In genomic region chr16:30491744-30492308, GRCh38 we compare ENCODE assay signal across 8 cellular contexts. TPM values are rescaled to one million over a fixed set of nuclear protein-coding genes. Genes with fewer than 3 reads are reported as not detected.
DNase-seq lines count a peak whose midpoint lies in the region; ATAC-seq, FAIRE-seq and TF ChIP-seq lines count a peak whose summit lies in the region.

No MANE protein-coding gene starts in this region.

- H3K4me3 Mint-ChIP-seq in activated CD4-positive, alpha-beta memory T cell treated with anti-CD3 and anti-CD28 coated beads for 36 hours, result no peak overlapping the region

- intact Hi-C loops in activated CD4-positive, alpha-beta memory T cell treated with anti-CD3 and anti-CD28 coated beads for 36 hours (cut with micrococcal nuclease), result no loop called here

- POLR2A ChIA-PET in HEK293T (lab: Yijun Ruan, JAX), result interaction anchor here (0.6 kb wide), 1 partner anchor 34 kb away, joined by 3 read pairs; no protein-coding TSS in a partner anchor
- POLR2A ChIA-PET in activated CD4-positive, alpha-beta memory T cell treated with anti-CD3 and anti-CD28 coated beads for 36 hours (lab: Charles Lee), result interaction anchor here (1.2 kb wide), 1 partner anchor 62 kb away, joined by 4 read pairs; the partner anchor contains the start of gene DCTPP1

- H3K27me3 Mint-ChIP-seq in activated CD4-positive, alpha-beta memory T cell treated with anti-CD3 and anti-CD28 coated beads for 36 hours, result no peaks in the 10 kb centered on the region

- DNase-seq in AG08395 (ENCODE audit: low spot score), result peak; percentile 91
- DNase-seq in HEK293T (ENCODE audit: extremely low spot score), result peak; percentile 22
- peak; percentile 52 for DNase-seq in activated CD4-positive, alpha-beta memory T cell treated with anti-CD3 and anti-CD28 coated beads for 36 hours
- peak; percentile 89 for DNase-seq in hepatic stellate cell (ENCODE audit: low spot score)
- no peak for DNase-seq in frontal cortex (ENCODE audit: low spot score in 2 of 2)
- no peak for DNase-seq in effector CD8-positive, alpha-beta T cell (lab: John Stamatoyannopoulos, UW)
- DNase-seq in D341Med (ENCODE audit: low spot score), result no peak

- no peaks in the 10 kb centered on the region for H3K9me3 Mint-ChIP-seq in activated CD4-positive, alpha-beta memory T cell treated with anti-CD3 and anti-CD28 coated beads for 36 hours

- H3K27ac Mint-ChIP-seq in activated CD4-positive, alpha-beta memory T cell treated with anti-CD3 and anti-CD28 coated beads for 36 hours, result peak overlapping the region; percentile 71

- no peak for ATAC-seq in HG03469 (IDR thresholded peaks at IDR 0.05; ENCODE audit: unreplicated experiment)

- H3K36me3 Mint-ChIP-seq in activated CD4-positive, alpha-beta memory T cell treated with anti-CD3 and anti-CD28 coated beads for 36 hours, result peaks cover 63% of the 10 kb centered on the region

- no peak for FAIRE-seq in frontal cortex (lab: Jason Lieb, UNC)

- peaks cover 25% of the 10 kb centered on the region for H3K4me1 Mint-ChIP-seq in activated CD4-positive, alpha-beta memory T cell treated with anti-CD3 and anti-CD28 coated beads for 36 hours (ENCODE audit: low read depth)

- CTCF ChIA-PET in HEK293T (lab: Yijun Ruan, JAX), result no interaction called here
- CTCF ChIA-PET in activated CD4-positive, alpha-beta memory T cell treated with anti-CD3 and anti-CD28 coated beads for 36 hours (lab: Charles Lee), result interaction anchor here (0.6 to 3.4 kb wide), 5 partner anchors 11 to 62 kb away, joined by 4 to 20 read pairs (median 5); partner anchors contain the start of gene DCTPP1

TF ChIP-seq in HEK293T, 16 proteins besides CTCF, POLR2A, EP300 and RAD21:
- no peak for TF ChIP-seq HDGF (IDR thresholded peaks at IDR 0.05; ENCODE audit: borderline replicate concordance)
- TF ChIP-seq FOXA1 (IDR thresholded peaks at IDR 0.05), result no peak
- TF ChIP-seq L3MBTL2 (conservative IDR thresholded peaks at IDR 0.05), result no peak
- TF ChIP-seq TARDBP (IDR thresholded peaks at IDR 0.05), result no peak
- no peak for TF ChIP-seq ARNT (IDR thresholded peaks at IDR 0.05)
- TF ChIP-seq FOXM1 (IDR thresholded peaks at IDR 0.05; ENCODE audit: borderline replicate concordance), result no peak
- TF ChIP-seq SUZ12 (IDR thresholded peaks at IDR 0.05), result no peak
- TF ChIP-seq FOXK2 (IDR thresholded peaks at IDR 0.05), result no peak
- TF ChIP-seq CTBP1 (IDR thresholded peaks at IDR 0.05; ENCODE audit: borderline replicate concordance), result no peak
- no peak for TF ChIP-seq SP1 (IDR thresholded peaks at IDR 0.05)
- no peak for TF ChIP-seq NFRKB (IDR thresholded peaks at IDR 0.05)
- no peak for TF ChIP-seq BHLHE40 (IDR thresholded peaks at IDR 0.05; ENCODE audit: borderline replicate concordance)
- no peak for TF ChIP-seq LEF1 (IDR thresholded peaks at IDR 0.05; ENCODE audit: borderline replicate concordance)
- no peak for TF ChIP-seq PKNOX1 (IDR thresholded peaks at IDR 0.05)
- no peak for TF ChIP-seq ZNF384 (IDR thresholded peaks at IDR 0.05)
- no peak for TF ChIP-seq ELF4 (IDR thresholded peaks at IDR 0.05)
TF ChIP-seq in HEK293T: peak in this region for 0.

RNA-seq across cellular contexts. Expression of gene ITGAL, which starts 19.3 kb away (rescaled TPM):
- total RNA-seq in activated CD4-positive, alpha-beta memory T cell treated with anti-CD3 and anti-CD28 coated beads for 36 hours, result 100 to 1,000 TPM; 218 to 226 TPM
- 0.82 TPM for total RNA-seq in frontal cortex

RNA-seq across cellular contexts. Expression of gene ZNF768, which starts 34.5 kb away (rescaled TPM):
- 10 to 100 TPM; 14.2 to 14.3 TPM for total RNA-seq in activated CD4-positive, alpha-beta memory T cell treated with anti-CD3 and anti-CD28 coated beads for 36 hours
- 25.7 TPM for total RNA-seq in frontal cortex

RNA-seq across cellular contexts. Expression of gene ZNF747, which starts 42.8 kb away (rescaled TPM):
- total RNA-seq in activated CD4-positive, alpha-beta memory T cell treated with anti-CD3 and anti-CD28 coated beads for 36 hours, result 1 to 10 TPM; 7.2 to 7.6 TPM
- 15.1 TPM for total RNA-seq in frontal cortex

RNA-seq across cellular contexts. Expression of gene SEPHS2, which starts 46.2 kb away (rescaled TPM):
- 10 to 100 TPM; 61.4 to 61.7 TPM for total RNA-seq in activated CD4-positive, alpha-beta memory T cell treated with anti-CD3 and anti-CD28 coated beads for 36 hours
- 12.6 TPM for total RNA-seq in frontal cortex

Comparison
In these comparisons a context has a peak if more than half of its experiments do, and no peak if none do; other contexts are left out.
1. DNase-seq: peak in AG08395 (single experiment), HEK293T (single experiment), activated CD4-positive, alpha-beta memory T cell treated with anti-CD3 and anti-CD28 coated beads for 36 hours (single experiment) and hepatic stellate cell (single experiment); none in frontal cortex (0 of 2), effector CD8-positive, alpha-beta T cell (single experiment) and D341Med (single experiment).
2. RNA of gene ITGAL, which starts 19.3 kb away (total RNA-seq): 218 to 226 TPM in activated CD4-positive, alpha-beta memory T cell treated with anti-CD3 and anti-CD28 coated beads for 36 hours; 0.82 TPM in frontal cortex (single experiment); every median in the first group is over 100 times any median in the second.